Comparison of ENCODE assay signal across 1 cellular context in the genomic region with DNA sequence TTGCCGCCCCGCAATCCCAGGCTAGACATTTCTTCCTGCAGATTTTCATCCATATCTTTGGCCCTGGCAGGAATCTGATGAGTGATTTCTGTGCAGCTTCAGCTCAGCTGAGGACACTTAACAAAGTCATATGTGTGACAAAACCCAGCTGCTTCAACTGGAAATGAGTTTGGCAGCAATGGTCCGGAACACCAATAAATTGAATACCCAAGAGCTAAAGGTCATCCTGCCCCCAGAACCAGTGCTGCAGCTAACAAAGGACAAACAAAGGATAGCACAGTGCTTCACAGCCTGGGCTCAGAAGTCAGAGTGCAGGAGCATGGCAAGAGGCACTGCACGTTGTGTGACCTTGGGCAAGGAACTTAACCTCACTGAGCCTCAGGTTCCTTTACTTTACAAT.
TF ChIP-seq lines count a peak whose summit lies in the region.

No MANE protein-coding gene starts in this region.

TF ChIP-seq in HepG2, 621 proteins besides CTCF, POLR2A, EP300 and RAD21 (continues in another document):
- TF ChIP-seq, protein P1, sequence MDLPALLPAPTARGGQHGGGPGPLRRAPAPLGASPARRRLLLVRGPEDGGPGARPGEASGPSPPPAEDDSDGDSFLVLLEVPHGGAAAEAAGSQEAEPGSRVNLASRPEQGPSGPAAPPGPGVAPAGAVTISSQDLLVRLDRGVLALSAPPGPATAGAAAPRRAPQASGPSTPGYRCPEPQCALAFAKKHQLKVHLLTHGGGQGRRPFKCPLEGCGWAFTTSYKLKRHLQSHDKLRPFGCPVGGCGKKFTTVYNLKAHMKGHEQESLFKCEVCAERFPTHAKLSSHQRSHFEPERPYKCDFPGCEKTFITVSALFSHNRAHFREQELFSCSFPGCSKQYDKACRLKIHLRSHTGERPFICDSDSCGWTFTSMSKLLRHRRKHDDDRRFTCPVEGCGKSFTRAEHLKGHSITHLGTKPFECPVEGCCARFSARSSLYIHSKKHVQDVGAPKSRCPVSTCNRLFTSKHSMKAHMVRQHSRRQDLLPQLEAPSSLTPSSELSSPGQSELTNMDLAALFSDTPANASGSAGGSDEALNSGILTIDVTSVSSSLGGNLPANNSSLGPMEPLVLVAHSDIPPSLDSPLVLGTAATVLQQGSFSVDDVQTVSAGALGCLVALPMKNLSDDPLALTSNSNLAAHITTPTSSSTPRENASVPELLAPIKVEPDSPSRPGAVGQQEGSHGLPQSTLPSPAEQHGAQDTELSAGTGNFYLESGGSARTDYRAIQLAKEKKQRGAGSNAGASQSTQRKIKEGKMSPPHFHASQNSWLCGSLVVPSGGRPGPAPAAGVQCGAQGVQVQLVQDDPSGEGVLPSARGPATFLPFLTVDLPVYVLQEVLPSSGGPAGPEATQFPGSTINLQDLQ (CRISPR knock-in tag; IDR thresholded peaks at IDR 0.05) = no peak
- TF ChIP-seq JUNB (CRISPR knock-in tag; IDR thresholded peaks at IDR 0.05; ENCODE audit: borderline replicate concordance) (no peak), POGZ (CRISPR knock-in tag; IDR thresholded peaks at IDR 0.05) (no peak), SOX5 (CRISPR knock-in tag; IDR thresholded peaks at IDR 0.05; ENCODE audit: borderline replicate concordance) (peak; percentile 69), MYC (CRISPR knock-in tag; IDR thresholded peaks at IDR 0.05; ENCODE audit: borderline replicate concordance) (no peak), ZNF724P (CRISPR knock-in tag; IDR thresholded peaks at IDR 0.05; ENCODE audit: borderline replicate concordance) (no peak), ZSCAN21 (CRISPR knock-in tag; IDR thresholded peaks at IDR 0.05; ENCODE audit: borderline replicate concordance) (no peak), STAT5B (CRISPR knock-in tag; IDR thresholded peaks at IDR 0.05) (no peak), ZNF121 (CRISPR knock-in tag; IDR thresholded peaks at IDR 0.05) (0 out of 2 replicates have a peak, but pooled peaks have one; percentile 15), GTF3A (CRISPR knock-in tag; conservative IDR thresholded peaks at IDR 0.05) (no peak), ZNF441 (CRISPR knock-in tag; IDR thresholded peaks at IDR 0.05; ENCODE audit: borderline replicate concordance) (no peak), RBM39 (IDR thresholded peaks at IDR 0.05; ENCODE audit: low read depth, low read length, poor library complexity, severe bottlenecking) (no peak), HOXA9 (CRISPR knock-in tag; IDR thresholded peaks at IDR 0.05; ENCODE audit: borderline replicate concordance) (no peak), NFKBIZ (CRISPR knock-in tag; IDR thresholded peaks at IDR 0.05) (no peak), HNF4A (CRISPR knock-in tag; IDR thresholded peaks at IDR 0.05) (peak; percentile 68), PAWR (CRISPR knock-in tag; IDR thresholded peaks at IDR 0.05; ENCODE audit: borderline replicate concordance) (no peak), CCDC6 (CRISPR knock-in tag; IDR thresholded peaks at IDR 0.05) (no peak), NONO (IDR thresholded peaks at IDR 0.05) (no peak), NONO (CRISPR knock-in tag; conservative IDR thresholded peaks at IDR 0.05) (0 out of 2 replicates have a peak, but pooled peaks have one; percentile 33), ZNF256 (CRISPR knock-in tag; conservative IDR thresholded peaks at IDR 0.05) (no peak), ZNF546 (CRISPR knock-in tag; conservative IDR thresholded peaks at IDR 0.05) (no peak), GABPA (IDR thresholded peaks at IDR 0.05; ENCODE audit: low read depth, low read length) (no peak), GABPA (CRISPR knock-in tag; IDR thresholded peaks at IDR 0.05; ENCODE audit: low read depth) (no peak)
- TF ChIP-seq, protein P2, sequence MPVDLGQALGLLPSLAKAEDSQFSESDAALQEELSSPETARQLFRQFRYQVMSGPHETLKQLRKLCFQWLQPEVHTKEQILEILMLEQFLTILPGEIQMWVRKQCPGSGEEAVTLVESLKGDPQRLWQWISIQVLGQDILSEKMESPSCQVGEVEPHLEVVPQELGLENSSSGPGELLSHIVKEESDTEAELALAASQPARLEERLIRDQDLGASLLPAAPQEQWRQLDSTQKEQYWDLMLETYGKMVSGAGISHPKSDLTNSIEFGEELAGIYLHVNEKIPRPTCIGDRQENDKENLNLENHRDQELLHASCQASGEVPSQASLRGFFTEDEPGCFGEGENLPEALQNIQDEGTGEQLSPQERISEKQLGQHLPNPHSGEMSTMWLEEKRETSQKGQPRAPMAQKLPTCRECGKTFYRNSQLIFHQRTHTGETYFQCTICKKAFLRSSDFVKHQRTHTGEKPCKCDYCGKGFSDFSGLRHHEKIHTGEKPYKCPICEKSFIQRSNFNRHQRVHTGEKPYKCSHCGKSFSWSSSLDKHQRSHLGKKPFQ (CRISPR knock-in tag; IDR thresholded peaks at IDR 0.05; ENCODE audit: insufficient replicate concordance) = no peak
- TF ChIP-seq, protein P3, sequence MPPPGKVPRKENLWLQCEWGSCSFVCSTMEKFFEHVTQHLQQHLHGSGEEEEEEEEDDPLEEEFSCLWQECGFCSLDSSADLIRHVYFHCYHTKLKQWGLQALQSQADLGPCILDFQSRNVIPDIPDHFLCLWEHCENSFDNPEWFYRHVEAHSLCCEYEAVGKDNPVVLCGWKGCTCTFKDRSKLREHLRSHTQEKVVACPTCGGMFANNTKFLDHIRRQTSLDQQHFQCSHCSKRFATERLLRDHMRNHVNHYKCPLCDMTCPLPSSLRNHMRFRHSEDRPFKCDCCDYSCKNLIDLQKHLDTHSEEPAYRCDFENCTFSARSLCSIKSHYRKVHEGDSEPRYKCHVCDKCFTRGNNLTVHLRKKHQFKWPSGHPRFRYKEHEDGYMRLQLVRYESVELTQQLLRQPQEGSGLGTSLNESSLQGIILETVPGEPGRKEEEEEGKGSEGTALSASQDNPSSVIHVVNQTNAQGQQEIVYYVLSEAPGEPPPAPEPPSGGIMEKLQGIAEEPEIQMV (CRISPR knock-in tag; IDR thresholded peaks at IDR 0.05; ENCODE audit: low read depth) = no peak
- TF ChIP-seq, protein P4, sequence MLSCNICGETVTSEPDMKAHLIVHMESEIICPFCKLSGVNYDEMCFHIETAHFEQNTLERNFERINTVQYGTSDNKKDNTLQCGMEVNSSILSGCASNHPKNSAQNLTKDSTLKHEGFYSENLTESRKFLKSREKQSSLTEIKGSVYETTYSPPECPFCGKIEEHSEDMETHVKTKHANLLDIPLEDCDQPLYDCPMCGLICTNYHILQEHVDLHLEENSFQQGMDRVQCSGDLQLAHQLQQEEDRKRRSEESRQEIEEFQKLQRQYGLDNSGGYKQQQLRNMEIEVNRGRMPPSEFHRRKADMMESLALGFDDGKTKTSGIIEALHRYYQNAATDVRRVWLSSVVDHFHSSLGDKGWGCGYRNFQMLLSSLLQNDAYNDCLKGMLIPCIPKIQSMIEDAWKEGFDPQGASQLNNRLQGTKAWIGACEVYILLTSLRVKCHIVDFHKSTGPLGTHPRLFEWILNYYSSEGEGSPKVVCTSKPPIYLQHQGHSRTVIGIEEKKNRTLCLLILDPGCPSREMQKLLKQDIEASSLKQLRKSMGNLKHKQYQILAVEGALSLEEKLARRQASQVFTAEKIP (CRISPR knock-in tag; IDR thresholded peaks at IDR 0.05; ENCODE audit: borderline replicate concordance) = no peak
- TF ChIP-seq, protein P5, sequence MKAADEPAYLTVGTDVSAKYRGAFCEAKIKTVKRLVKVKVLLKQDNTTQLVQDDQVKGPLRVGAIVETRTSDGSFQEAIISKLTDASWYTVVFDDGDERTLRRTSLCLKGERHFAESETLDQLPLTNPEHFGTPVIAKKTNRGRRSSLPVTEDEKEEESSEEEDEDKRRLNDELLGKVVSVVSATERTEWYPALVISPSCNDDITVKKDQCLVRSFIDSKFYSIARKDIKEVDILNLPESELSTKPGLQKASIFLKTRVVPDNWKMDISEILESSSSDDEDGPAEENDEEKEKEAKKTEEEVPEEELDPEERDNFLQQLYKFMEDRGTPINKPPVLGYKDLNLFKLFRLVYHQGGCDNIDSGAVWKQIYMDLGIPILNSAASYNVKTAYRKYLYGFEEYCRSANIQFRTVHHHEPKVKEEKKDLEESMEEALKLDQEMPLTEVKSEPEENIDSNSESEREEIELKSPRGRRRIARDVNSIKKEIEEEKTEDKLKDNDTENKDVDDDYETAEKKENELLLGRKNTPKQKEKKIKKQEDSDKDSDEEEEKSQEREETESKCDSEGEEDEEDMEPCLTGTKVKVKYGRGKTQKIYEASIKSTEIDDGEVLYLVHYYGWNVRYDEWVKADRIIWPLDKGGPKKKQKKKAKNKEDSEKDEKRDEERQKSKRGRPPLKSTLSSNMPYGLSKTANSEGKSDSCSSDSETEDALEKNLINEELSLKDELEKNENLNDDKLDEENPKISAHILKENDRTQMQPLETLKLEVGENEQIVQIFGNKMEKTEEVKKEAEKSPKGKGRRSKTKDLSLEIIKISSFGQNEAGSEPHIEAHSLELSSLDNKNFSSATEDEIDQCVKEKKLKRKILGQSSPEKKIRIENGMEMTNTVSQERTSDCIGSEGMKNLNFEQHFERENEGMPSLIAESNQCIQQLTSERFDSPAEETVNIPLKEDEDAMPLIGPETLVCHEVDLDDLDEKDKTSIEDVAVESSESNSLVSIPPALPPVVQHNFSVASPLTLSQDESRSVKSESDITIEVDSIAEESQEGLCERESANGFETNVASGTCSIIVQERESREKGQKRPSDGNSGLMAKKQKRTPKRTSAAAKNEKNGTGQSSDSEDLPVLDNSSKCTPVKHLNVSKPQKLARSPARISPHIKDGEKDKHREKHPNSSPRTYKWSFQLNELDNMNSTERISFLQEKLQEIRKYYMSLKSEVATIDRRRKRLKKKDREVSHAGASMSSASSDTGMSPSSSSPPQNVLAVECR (CRISPR knock-in tag; IDR thresholded peaks at IDR 0.05; ENCODE audit: borderline replicate concordance) = no peak
- TF ChIP-seq, protein P6, sequence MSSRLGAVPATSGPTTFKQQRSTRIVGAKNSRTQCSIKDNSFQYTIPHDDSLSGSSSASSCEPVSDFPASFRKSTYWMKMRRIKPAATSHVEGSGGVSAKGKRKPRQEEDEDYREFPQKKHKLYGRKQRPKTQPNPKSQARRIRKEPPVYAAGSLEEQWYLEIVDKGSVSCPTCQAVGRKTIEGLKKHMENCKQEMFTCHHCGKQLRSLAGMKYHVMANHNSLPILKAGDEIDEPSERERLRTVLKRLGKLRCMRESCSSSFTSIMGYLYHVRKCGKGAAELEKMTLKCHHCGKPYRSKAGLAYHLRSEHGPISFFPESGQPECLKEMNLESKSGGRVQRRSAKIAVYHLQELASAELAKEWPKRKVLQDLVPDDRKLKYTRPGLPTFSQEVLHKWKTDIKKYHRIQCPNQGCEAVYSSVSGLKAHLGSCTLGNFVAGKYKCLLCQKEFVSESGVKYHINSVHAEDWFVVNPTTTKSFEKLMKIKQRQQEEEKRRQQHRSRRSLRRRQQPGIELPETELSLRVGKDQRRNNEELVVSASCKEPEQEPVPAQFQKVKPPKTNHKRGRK (CRISPR knock-in tag; IDR thresholded peaks at IDR 0.05) = no peak
- TF ChIP-seq, protein P7, sequence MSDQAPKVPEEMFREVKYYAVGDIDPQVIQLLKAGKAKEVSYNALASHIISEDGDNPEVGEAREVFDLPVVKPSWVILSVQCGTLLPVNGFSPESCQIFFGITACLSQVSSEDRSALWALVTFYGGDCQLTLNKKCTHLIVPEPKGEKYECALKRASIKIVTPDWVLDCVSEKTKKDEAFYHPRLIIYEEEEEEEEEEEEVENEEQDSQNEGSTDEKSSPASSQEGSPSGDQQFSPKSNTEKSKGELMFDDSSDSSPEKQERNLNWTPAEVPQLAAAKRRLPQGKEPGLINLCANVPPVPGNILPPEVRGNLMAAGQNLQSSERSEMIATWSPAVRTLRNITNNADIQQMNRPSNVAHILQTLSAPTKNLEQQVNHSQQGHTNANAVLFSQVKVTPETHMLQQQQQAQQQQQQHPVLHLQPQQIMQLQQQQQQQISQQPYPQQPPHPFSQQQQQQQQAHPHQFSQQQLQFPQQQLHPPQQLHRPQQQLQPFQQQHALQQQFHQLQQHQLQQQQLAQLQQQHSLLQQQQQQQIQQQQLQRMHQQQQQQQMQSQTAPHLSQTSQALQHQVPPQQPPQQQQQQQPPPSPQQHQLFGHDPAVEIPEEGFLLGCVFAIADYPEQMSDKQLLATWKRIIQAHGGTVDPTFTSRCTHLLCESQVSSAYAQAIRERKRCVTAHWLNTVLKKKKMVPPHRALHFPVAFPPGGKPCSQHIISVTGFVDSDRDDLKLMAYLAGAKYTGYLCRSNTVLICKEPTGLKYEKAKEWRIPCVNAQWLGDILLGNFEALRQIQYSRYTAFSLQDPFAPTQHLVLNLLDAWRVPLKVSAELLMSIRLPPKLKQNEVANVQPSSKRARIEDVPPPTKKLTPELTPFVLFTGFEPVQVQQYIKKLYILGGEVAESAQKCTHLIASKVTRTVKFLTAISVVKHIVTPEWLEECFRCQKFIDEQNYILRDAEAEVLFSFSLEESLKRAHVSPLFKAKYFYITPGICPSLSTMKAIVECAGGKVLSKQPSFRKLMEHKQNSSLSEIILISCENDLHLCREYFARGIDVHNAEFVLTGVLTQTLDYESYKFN (CRISPR knock-in tag; conservative IDR thresholded peaks at IDR 0.05) = peak; percentile 44
- TF ChIP-seq, protein P8, sequence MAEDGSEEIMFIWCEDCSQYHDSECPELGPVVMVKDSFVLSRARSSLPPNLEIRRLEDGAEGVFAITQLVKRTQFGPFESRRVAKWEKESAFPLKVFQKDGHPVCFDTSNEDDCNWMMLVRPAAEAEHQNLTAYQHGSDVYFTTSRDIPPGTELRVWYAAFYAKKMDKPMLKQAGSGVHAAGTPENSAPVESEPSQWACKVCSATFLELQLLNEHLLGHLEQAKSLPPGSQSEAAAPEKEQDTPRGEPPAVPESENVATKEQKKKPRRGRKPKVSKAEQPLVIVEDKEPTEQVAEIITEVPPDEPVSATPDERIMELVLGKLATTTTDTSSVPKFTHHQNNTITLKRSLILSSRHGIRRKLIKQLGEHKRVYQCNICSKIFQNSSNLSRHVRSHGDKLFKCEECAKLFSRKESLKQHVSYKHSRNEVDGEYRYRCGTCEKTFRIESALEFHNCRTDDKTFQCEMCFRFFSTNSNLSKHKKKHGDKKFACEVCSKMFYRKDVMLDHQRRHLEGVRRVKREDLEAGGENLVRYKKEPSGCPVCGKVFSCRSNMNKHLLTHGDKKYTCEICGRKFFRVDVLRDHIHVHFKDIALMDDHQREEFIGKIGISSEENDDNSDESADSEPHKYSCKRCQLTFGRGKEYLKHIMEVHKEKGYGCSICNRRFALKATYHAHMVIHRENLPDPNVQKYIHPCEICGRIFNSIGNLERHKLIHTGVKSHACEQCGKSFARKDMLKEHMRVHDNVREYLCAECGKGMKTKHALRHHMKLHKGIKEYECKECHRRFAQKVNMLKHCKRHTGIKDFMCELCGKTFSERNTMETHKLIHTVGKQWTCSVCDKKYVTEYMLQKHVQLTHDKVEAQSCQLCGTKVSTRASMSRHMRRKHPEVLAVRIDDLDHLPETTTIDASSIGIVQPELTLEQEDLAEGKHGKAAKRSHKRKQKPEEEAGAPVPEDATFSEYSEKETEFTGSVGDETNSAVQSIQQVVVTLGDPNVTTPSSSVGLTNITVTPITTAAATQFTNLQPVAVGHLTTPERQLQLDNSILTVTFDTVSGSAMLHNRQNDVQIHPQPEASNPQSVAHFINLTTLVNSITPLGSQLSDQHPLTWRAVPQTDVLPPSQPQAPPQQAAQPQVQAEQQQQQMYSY (CRISPR knock-in tag; IDR thresholded peaks at IDR 0.05) = no peak
- TF ChIP-seq, protein P9, sequence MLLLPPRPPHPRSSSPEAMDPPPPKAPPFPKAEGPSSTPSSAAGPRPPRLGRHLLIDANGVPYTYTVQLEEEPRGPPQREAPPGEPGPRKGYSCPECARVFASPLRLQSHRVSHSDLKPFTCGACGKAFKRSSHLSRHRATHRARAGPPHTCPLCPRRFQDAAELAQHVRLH (CRISPR knock-in tag; IDR thresholded peaks at IDR 0.05; ENCODE audit: borderline replicate concordance, low read depth) = no peak
